8 cellular contexts compared by ENCODE assay signal in genomic region chr18:75208836-75209128, GRCh38.
DNase-seq lines count a peak whose midpoint lies in the region; ATAC-seq lines count a peak whose summit lies in the region.

No MANE protein-coding gene starts in this region.

- ATAC-seq in HG03025 (IDR thresholded peaks at IDR 0.05; ENCODE audit: low FRiP score, unreplicated experiment) (peak; percentile 12), HG03045 (IDR thresholded peaks at IDR 0.05; ENCODE audit: unreplicated experiment) (no peak)

- peaks cover 78% of the 10 kb centered on the region for H3K27me3 ChIP-seq in iPS-15b (ENCODE audit: control insufficient read depth, insufficient read depth, low read length)

- H3K4me1 ChIP-seq in iPS-15b (ENCODE audit: control insufficient read depth, insufficient read depth, low read length) = peaks cover 21% of the 10 kb centered on the region

- H3K36me3 ChIP-seq in iPS-15b (ENCODE audit: control insufficient read depth, insufficient read depth, low read length) = no peaks in the 10 kb centered on the region

- peak overlapping the region; percentile 51 for H3K4me3 ChIP-seq in iPS-15b (ENCODE audit: low read depth, low read length)

- peak; percentile 72 for DNase-seq in activated CD8-positive, alpha-beta memory T cell treated with anti-CD3 and anti-CD28 coated beads, Interleukin-2, amount 50 U/mL, for 48 hours
- DNase-seq in activated CD8-positive, alpha-beta memory T cell treated with anti-CD3 and anti-CD28 coated beads, Interleukin-2, amount 50 U/mL, for 4 hours = no peak
- DNase-seq in activated CD4-positive, alpha-beta T cell treated with anti-CD3 and anti-CD28 coated beads, Interleukin-2, amount 50 U/mL, for 48 hours = peak; percentile 43 to 49
- DNase-seq in stimulated activated naive CD4-positive, alpha-beta T cell treated with Interleukin-2 at 50 U/mL for 16 hours (lab: John Stamatoyannopoulos, UW) = peak; percentile 40
- DNase-seq in AG20443 (ENCODE audit: low spot score) = no peak

- H3K9me3 ChIP-seq in iPS-15b (ENCODE audit: control insufficient read depth, insufficient read depth, low read length) = no peaks in the 10 kb centered on the region

- H3K9ac ChIP-seq in iPS-15b (ENCODE audit: low read depth, low read length) = no peak overlapping the region

Comparison
In these comparisons a context has a peak if more than half of its experiments do, and no peak if none do; other contexts are left out.
1. DNase-seq: peak in activated CD8-positive, alpha-beta memory T cell treated with anti-CD3 and anti-CD28 coated beads, Interleukin-2, amount 50 U/mL, for 48 hours (single experiment), activated CD4-positive, alpha-beta T cell treated with anti-CD3 and anti-CD28 coated beads, Interleukin-2, amount 50 U/mL, for 48 hours (2 of 2) and stimulated activated naive CD4-positive, alpha-beta T cell treated with Interleukin-2 at 50 U/mL for 16 hours (single experiment); none in activated CD8-positive, alpha-beta memory T cell treated with anti-CD3 and anti-CD28 coated beads, Interleukin-2, amount 50 U/mL, for 4 hours (single experiment) and AG20443 (single experiment).